8 cellular contexts compared by ENCODE assay signal in genomic region chr2:241315183-241315878, GRCh38. TPM values are rescaled to one million over a fixed set of nuclear protein-coding genes. Genes with fewer than 3 reads are reported as not detected.
DNase-seq lines count a peak whose midpoint lies in the region; ATAC-seq and TF ChIP-seq lines count a peak whose summit lies in the region.

A gene with protein sequence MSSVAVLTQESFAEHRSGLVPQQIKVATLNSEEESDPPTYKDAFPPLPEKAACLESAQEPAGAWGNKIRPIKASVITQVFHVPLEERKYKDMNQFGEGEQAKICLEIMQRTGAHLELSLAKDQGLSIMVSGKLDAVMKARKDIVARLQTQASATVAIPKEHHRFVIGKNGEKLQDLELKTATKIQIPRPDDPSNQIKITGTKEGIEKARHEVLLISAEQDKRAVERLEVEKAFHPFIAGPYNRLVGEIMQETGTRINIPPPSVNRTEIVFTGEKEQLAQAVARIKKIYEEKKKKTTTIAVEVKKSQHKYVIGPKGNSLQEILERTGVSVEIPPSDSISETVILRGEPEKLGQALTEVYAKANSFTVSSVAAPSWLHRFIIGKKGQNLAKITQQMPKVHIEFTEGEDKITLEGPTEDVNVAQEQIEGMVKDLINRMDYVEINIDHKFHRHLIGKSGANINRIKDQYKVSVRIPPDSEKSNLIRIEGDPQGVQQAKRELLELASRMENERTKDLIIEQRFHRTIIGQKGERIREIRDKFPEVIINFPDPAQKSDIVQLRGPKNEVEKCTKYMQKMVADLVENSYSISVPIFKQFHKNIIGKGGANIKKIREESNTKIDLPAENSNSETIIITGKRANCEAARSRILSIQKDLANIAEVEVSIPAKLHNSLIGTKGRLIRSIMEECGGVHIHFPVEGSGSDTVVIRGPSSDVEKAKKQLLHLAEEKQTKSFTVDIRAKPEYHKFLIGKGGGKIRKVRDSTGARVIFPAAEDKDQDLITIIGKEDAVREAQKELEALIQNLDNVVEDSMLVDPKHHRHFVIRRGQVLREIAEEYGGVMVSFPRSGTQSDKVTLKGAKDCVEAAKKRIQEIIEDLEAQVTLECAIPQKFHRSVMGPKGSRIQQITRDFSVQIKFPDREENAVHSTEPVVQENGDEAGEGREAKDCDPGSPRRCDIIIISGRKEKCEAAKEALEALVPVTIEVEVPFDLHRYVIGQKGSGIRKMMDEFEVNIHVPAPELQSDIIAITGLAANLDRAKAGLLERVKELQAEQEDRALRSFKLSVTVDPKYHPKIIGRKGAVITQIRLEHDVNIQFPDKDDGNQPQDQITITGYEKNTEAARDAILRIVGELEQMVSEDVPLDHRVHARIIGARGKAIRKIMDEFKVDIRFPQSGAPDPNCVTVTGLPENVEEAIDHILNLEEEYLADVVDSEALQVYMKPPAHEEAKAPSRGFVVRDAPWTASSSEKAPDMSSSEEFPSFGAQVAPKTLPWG (N-terminal part only) (minus strand): TSS chr2:241315672. CDS start chr2:241266869, 48,803 bp downstream.

- no peaks in the 10 kb centered on the region for H3K9me3 Mint-ChIP-seq in activated naive CD8-positive, alpha-beta T cell (ENCODE audit: low read depth)
- H3K9me3 Mint-ChIP-seq in glutamatergic neuron (ENCODE audit: unreplicated experiment), result peaks cover 8% of the 10 kb centered on the region
- no peaks in the 10 kb centered on the region for H3K9me3 Mint-ChIP-seq in osteocyte (ENCODE audit: unreplicated experiment)

- under 1% methylated on average over 64 of the region's 64 CpGs for WGBS in thymus

- peak; percentile 62 for ATAC-seq in HG02623 (IDR thresholded peaks at IDR 0.05; ENCODE audit: unreplicated experiment)

- peaks cover 10% of the 10 kb centered on the region for H3K4me1 ChIP-seq in thymus (ENCODE audit: control insufficient read depth, insufficient read depth, low read length)

- H3K27ac Mint-ChIP-seq in activated naive CD8-positive, alpha-beta T cell, result peak within 1 kb of the TSS; percentile 99
- peak within 1 kb of the TSS; percentile 100 for H3K27ac Mint-ChIP-seq in glutamatergic neuron (ENCODE audit: unreplicated experiment)
- peak within 1 kb of the TSS; percentile 100 for H3K27ac Mint-ChIP-seq in osteocyte (ENCODE audit: unreplicated experiment)

- peaks cover 13% of the 10 kb centered on the region for H3K36me3 Mint-ChIP-seq in activated naive CD8-positive, alpha-beta T cell
- H3K36me3 Mint-ChIP-seq in glutamatergic neuron (ENCODE audit: unreplicated experiment), result no peaks in the 10 kb centered on the region
- H3K36me3 Mint-ChIP-seq in osteocyte (ENCODE audit: unreplicated experiment), result peaks cover 16% of the 10 kb centered on the region

- H3K4me3 Mint-ChIP-seq in activated naive CD8-positive, alpha-beta T cell, result peak within 1 kb of the TSS; percentile 97
- H3K4me3 Mint-ChIP-seq in glutamatergic neuron (ENCODE audit: unreplicated experiment) (peak within 1 kb of the TSS; percentile 97), osteocyte (ENCODE audit: unreplicated experiment) (peak within 1 kb of the TSS; percentile 97)

- peak; percentile 99 for DNase-seq in GM10266 (ENCODE audit: extremely low spot score)
- peak; percentile 95 for DNase-seq in NCI-H1092 treated with DMSO at 0.1 percent for 48 hours (lab: John Stamatoyannopoulos, UW)
- peak; percentile 98 for DNase-seq in SKM-1 (lab: John Stamatoyannopoulos, UW; ENCODE audit: unreplicated experiment)
- peak; percentile 100 for DNase-seq in glutamatergic neuron
- DNase-seq in osteocyte (ENCODE audit: extremely low spot score, unreplicated experiment), result peak; percentile 100

- no peaks in the 10 kb centered on the region for H3K9me3 ChIP-seq in thymus (ENCODE audit: control insufficient read depth)

- TF ChIP-seq CTCF in GM10266 (IDR thresholded peaks at IDR 0.05; ENCODE audit: control insufficient read depth, insufficient read depth, low read depth, missing control alignments), result peak; percentile 71
- no peak for TF ChIP-seq CTCF in glutamatergic neuron (IDR thresholded peaks at IDR 0.05; ENCODE audit: partially characterized antibody, unreplicated experiment)
- peak; percentile 39 for TF ChIP-seq CTCF in osteocyte (IDR thresholded peaks at IDR 0.05)

- H3K27me3 ChIP-seq in thymus (ENCODE audit: control insufficient read depth, insufficient read depth), result no peaks in the 10 kb centered on the region

- H3K4me1 Mint-ChIP-seq in activated naive CD8-positive, alpha-beta T cell (ENCODE audit: low read depth), result peaks cover 68% of the 10 kb centered on the region
- H3K4me1 Mint-ChIP-seq in glutamatergic neuron (ENCODE audit: low read depth, unreplicated experiment) (peaks cover 32% of the 10 kb centered on the region), osteocyte (ENCODE audit: unreplicated experiment) (peaks cover 67% of the 10 kb centered on the region)

- no peaks in the 10 kb centered on the region for H3K36me3 ChIP-seq in thymus (ENCODE audit: control insufficient read depth, insufficient read depth)

- H3K27ac ChIP-seq in thymus (ENCODE audit: low read depth), result peak within 1 kb of the TSS; percentile 98

- H3K4me3 ChIP-seq in thymus (ENCODE audit: low read length), result peak within 1 kb of the TSS; percentile 80

- H3K27me3 Mint-ChIP-seq in activated naive CD8-positive, alpha-beta T cell, result no peaks in the 10 kb centered on the region
- peaks cover 10% of the 10 kb centered on the region for H3K27me3 Mint-ChIP-seq in glutamatergic neuron (ENCODE audit: unreplicated experiment)
- no peaks in the 10 kb centered on the region for H3K27me3 Mint-ChIP-seq in osteocyte (ENCODE audit: unreplicated experiment)

RNA-seq across cellular contexts. Expression of the gene that starts here (rescaled TPM):
- 216 TPM for total RNA-seq in glutamatergic neuron (ENCODE audit: unreplicated experiment)
- 839 and 856 TPM in 2 replicates for total RNA-seq in osteocyte
- polyA plus RNA-seq in thymus, result 85.1 TPM

Comparison
In these comparisons a context has a peak if more than half of its experiments do, and no peak if none do; other contexts are left out.
1. Peak in every context shown above with its lines: DNase-seq, ATAC-seq, H3K4me3 ChIP-seq and H3K27ac ChIP-seq.